Comparison of ENCODE assay signal across 1 cellular context in genomic region chr17:57084802-57085447, GRCh38.
TF ChIP-seq lines count a peak whose summit lies in the region.

Gene AKAP1 (plus strand): TSS chr17:57085246. CDS start chr17:57105465, 20,219 bp downstream.

TF ChIP-seq in K562, 482 proteins besides CTCF, POLR2A, EP300 and RAD21 (continued from another document):
- TF ChIP-seq CUX1 (CRISPR knock-in tag; IDR thresholded peaks at IDR 0.05) (no peak), EP400 (IDR thresholded peaks at IDR 0.05) (peak; percentile 61), MEIS2 (IDR thresholded peaks at IDR 0.05; ENCODE audit: partially characterized antibody) (peak; percentile 85), NRF1 (conservative IDR thresholded peaks at IDR 0.05 in 1 of 2, IDR thresholded peaks at IDR 0.05 in 1 of 2) (peak; percentile 92 to 95), CREB3L1 (IDR thresholded peaks at IDR 0.05; ENCODE audit: borderline replicate concordance, low read depth) (peak; percentile 91), ZBTB1 (CRISPR knock-in tag; IDR thresholded peaks at IDR 0.05; ENCODE audit: borderline replicate concordance, low read depth) (0 out of 2 replicates have a peak, but pooled peaks have one; percentile 46), SMARCA4 (IDR thresholded peaks at IDR 0.05) (peak; percentile 11; the same call in 1 of the 2 replicates), ZNF57 (CRISPR knock-in tag; IDR thresholded peaks at IDR 0.05) (no peak), JUND (IDR thresholded peaks at IDR 0.05; ENCODE audit: borderline replicate concordance, low read depth, low read length) (peak; percentile 58), JUND (tag; IDR thresholded peaks at IDR 0.05; ENCODE audit: borderline replicate concordance, low read depth, low read length) (no peak; the same call in 2 of the 3 replicates), TBP (optimal IDR thresholded peaks at IDR 0.05; ENCODE audit: low read depth, low read length) (peak; percentile 73), CREM (IDR thresholded peaks at IDR 0.05; ENCODE audit: low read depth) (peak; percentile 89), ZBTB12 (CRISPR knock-in tag; IDR thresholded peaks at IDR 0.05) (peak; percentile 59), RB1 (IDR thresholded peaks at IDR 0.05; ENCODE audit: low read depth) (peak; percentile 97), MLX (CRISPR knock-in tag; conservative IDR thresholded peaks at IDR 0.05) (peak in 1 of 2 experiments; percentile 77; a peak in 1 of 4 replicates), ATF1 (CRISPR knock-in tag; IDR thresholded peaks at IDR 0.05) (peak; percentile 16; the same call in 1 of the 2 replicates), ATF1 (tag; IDR thresholded peaks at IDR 0.05) (peak; percentile 77), HMGN3 (IDR thresholded peaks at IDR 0.05; ENCODE audit: borderline replicate concordance, extremely low read depth, insufficient read length, low read depth, low read length) (peak; percentile 50), L3MBTL2 (IDR thresholded peaks at IDR 0.05) (peak; percentile 85; the same call in 1 of the 2 replicates), E2F3 (CRISPR knock-in tag; IDR thresholded peaks at IDR 0.05) (peak; percentile 81), MTA3 (IDR thresholded peaks at IDR 0.05; ENCODE audit: borderline replicate concordance) (peak; percentile 72; the same call in 1 of the 2 replicates), HIVEP1 (CRISPR knock-in tag; IDR thresholded peaks at IDR 0.05) (peak; percentile 76; the same call in 1 of the 2 replicates), CLOCK (CRISPR knock-in tag; IDR thresholded peaks at IDR 0.05; ENCODE audit: borderline replicate concordance) (no peak), ZNF668 (CRISPR knock-in tag; IDR thresholded peaks at IDR 0.05) (no peak), ZNF212 (CRISPR knock-in tag; IDR thresholded peaks at IDR 0.05) (no peak), MYC (IDR thresholded peaks at IDR 0.05; ENCODE audit: low read depth, low read length) (peak; percentile 88; the same call in 1 of the 2 replicates), MYC (CRISPR knock-in tag; IDR thresholded peaks at IDR 0.05; ENCODE audit: borderline replicate concordance, low read depth) (no peak), FIP1L1 (IDR thresholded peaks at IDR 0.05; ENCODE audit: low read depth, low read length, poor library complexity, severe bottlenecking) (peak; percentile 47), KLF10 (CRISPR knock-in tag; IDR thresholded peaks at IDR 0.05) (no peak), MBD2 (IDR thresholded peaks at IDR 0.05; ENCODE audit: borderline replicate concordance, low read depth) (peak; percentile 26; the same call in 1 of the 2 replicates)
- TF ChIP-seq, protein P1, sequence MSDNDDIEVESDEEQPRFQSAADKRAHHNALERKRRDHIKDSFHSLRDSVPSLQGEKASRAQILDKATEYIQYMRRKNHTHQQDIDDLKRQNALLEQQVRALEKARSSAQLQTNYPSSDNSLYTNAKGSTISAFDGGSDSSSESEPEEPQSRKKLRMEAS (CRISPR knock-in tag; IDR thresholded peaks at IDR 0.05): 0 out of 2 replicates have a peak, but pooled peaks have one; percentile 30
- TF ChIP-seq, protein P2, sequence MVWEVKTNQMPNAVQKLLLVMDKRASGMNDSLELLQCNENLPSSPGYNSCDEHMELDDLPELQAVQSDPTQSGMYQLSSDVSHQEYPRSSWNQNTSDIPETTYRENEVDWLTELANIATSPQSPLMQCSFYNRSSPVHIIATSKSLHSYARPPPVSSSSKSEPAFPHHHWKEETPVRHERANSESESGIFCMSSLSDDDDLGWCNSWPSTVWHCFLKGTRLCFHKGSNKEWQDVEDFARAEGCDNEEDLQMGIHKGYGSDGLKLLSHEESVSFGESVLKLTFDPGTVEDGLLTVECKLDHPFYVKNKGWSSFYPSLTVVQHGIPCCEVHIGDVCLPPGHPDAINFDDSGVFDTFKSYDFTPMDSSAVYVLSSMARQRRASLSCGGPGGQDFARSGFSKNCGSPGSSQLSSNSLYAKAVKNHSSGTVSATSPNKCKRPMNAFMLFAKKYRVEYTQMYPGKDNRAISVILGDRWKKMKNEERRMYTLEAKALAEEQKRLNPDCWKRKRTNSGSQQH (CRISPR knock-in tag; IDR thresholded peaks at IDR 0.05): peak; percentile 89; the same call in 1 of the 2 replicates
- TF ChIP-seq, protein P3, sequence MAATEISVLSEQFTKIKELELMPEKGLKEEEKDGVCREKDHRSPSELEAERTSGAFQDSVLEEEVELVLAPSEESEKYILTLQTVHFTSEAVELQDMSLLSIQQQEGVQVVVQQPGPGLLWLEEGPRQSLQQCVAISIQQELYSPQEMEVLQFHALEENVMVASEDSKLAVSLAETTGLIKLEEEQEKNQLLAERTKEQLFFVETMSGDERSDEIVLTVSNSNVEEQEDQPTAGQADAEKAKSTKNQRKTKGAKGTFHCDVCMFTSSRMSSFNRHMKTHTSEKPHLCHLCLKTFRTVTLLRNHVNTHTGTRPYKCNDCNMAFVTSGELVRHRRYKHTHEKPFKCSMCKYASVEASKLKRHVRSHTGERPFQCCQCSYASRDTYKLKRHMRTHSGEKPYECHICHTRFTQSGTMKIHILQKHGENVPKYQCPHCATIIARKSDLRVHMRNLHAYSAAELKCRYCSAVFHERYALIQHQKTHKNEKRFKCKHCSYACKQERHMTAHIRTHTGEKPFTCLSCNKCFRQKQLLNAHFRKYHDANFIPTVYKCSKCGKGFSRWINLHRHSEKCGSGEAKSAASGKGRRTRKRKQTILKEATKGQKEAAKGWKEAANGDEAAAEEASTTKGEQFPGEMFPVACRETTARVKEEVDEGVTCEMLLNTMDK (IDR thresholded peaks at IDR 0.05; ENCODE audit: borderline replicate concordance, insufficient read depth, low read depth, low read length, poor library complexity, severe bottlenecking): peak; percentile 97
- TF ChIP-seq, protein P4, sequence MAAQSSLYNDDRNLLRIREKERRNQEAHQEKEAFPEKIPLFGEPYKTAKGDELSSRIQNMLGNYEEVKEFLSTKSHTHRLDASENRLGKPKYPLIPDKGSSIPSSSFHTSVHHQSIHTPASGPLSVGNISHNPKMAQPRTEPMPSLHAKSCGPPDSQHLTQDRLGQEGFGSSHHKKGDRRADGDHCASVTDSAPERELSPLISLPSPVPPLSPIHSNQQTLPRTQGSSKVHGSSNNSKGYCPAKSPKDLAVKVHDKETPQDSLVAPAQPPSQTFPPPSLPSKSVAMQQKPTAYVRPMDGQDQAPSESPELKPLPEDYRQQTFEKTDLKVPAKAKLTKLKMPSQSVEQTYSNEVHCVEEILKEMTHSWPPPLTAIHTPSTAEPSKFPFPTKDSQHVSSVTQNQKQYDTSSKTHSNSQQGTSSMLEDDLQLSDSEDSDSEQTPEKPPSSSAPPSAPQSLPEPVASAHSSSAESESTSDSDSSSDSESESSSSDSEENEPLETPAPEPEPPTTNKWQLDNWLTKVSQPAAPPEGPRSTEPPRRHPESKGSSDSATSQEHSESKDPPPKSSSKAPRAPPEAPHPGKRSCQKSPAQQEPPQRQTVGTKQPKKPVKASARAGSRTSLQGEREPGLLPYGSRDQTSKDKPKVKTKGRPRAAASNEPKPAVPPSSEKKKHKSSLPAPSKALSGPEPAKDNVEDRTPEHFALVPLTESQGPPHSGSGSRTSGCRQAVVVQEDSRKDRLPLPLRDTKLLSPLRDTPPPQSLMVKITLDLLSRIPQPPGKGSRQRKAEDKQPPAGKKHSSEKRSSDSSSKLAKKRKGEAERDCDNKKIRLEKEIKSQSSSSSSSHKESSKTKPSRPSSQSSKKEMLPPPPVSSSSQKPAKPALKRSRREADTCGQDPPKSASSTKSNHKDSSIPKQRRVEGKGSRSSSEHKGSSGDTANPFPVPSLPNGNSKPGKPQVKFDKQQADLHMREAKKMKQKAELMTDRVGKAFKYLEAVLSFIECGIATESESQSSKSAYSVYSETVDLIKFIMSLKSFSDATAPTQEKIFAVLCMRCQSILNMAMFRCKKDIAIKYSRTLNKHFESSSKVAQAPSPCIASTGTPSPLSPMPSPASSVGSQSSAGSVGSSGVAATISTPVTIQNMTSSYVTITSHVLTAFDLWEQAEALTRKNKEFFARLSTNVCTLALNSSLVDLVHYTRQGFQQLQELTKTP (IDR thresholded peaks at IDR 0.05; ENCODE audit: low read depth in 1 of 2, partially characterized antibody in 2 of 2): peak; percentile 6 to 88
